Comparison of ENCODE assay signal across 28 cellular contexts in the genomic region with DNA sequence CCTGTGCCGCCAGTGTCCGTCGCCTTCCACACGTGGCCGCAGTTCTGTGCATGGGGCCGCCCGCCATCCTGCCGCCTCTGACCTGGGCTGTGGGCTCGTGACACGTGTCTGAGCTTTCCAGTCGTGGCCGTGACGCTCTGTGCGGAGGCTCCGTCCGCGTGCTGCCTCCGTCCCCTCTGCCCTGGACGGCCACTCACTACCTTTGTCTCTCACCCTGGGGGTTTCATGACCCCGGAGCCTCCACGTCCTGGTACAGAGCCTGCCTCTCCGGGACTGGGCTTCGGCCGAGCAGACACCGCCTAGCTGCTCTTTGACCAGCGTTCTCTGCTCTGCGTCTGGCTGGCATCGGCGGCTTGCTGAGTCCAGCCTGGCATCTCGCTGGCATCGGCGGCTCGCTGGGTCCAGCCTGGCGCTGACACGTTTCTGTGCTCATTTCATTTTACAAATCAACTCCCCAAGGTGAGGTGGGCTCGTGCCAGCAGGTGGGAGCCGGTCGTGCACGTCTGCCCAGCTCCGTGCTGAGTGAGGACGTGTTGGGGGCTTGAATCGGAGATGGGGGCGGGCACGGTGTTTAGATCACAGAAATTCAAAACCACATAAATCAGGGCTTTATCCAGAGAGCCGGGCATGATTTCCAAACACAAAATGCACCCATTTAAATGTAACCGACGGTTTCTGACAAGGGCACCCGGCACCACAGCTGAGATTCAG. TPM values are rescaled to one million over a fixed set of nuclear protein-coding genes. Genes with fewer than 3 reads are reported as not detected.
"Had no signal": no experiment of that assay in that cellular context is flagged by ENCODE, and none has a peak within 500 bp of the region (broad histone marks: within the 10 kb centered on the region; RNA-seq: fewer than 3 reads in every experiment).

No MANE protein-coding gene starts in this region.

- ATAC-seq: activated CD8-positive, alpha-beta T cell treated with anti-CD3 and anti-CD28 coated beads for 36 hours; gastroesophageal sphincter; left colon had no signal

- H3K27ac ChIP-seq: adrenal gland, cardiac muscle cell, gastroesophageal sphincter, hepatocyte, parathyroid adenoma, tibial nerve had no signal

- H3K9me3 ChIP-seq: adrenal gland, gastroesophageal sphincter, tibial nerve had no signal

- DNase-seq: activated CD4-positive, alpha-beta T cell treated with anti-CD3 and anti-CD28 coated beads, Interleukin-2, amount 50 U/mL, for 1 hour; activated CD4-positive, CD25-positive, alpha-beta regulatory T cell treated with anti-CD3 and anti-CD28 coated beads, Interleukin-2, amount 50 U/mL, for 72 hours; activated CD8-positive, alpha-beta T cell treated with anti-CD3 and anti-CD28 coated beads for 36 hours; activated naive CD4-positive, alpha-beta T cell; activated naive CD8-positive, alpha-beta T cell treated with anti-CD3 and anti-CD28 coated beads for 36 hours; activated T-cell treated with anti-CD3 and anti-CD28 coated beads, Interleukin-2, amount 50 U/mL, for 48 hours; aorta; islet precursor cell; left colon; naive B cell; nephron progenitor cell; stimulated activated CD4-positive, alpha-beta T cell treated with anti-CD3 and anti-CD28 coated beads, Interleukin-2, amount 100 ng/mL, for 48 hours; stimulated activated naive CD4-positive, alpha-beta T cell treated with Interleukin-2 at 50 U/mL for 16 hours; T1000 had no signal

- H3K4me3 ChIP-seq: adrenal gland, cardiac muscle cell, gastroesophageal sphincter, hepatocyte, tibial nerve had no signal

- H3K36me3 ChIP-seq: adrenal gland, cardiac muscle cell, gastroesophageal sphincter, tibial nerve had no signal

- H3K27me3 ChIP-seq: cardiac muscle cell, hepatocyte had no signal

- H3K4me1 ChIP-seq: adrenal gland, gastroesophageal sphincter, parathyroid adenoma, tibial nerve had no signal

RNA-seq across cellular contexts. Expression of a gene that starts 44.3 kb away (rescaled TPM):
- total RNA-seq: activated CD8-positive, alpha-beta T cell treated with anti-CD3 and anti-CD28 coated beads for 36 hours; activated naive CD8-positive, alpha-beta T cell treated with anti-CD3 and anti-CD28 coated beads for 36 hours; adrenal gland; aorta; cardiac muscle cell; endothelial cell of umbilical vein; fibroblast of lung; fibroblast of villous mesenchyme; gastroesophageal sphincter; hepatocyte; lower leg skin; mesothelial cell of epicardium; pulmonary artery endothelial cell; skeletal muscle tissue; temporal lobe; tibial nerve had no signal
